Comparison of ENCODE assay signal across 18 cellular contexts in genomic region chr10:27805215-27805614, GRCh38. TPM values are rescaled to one million over a fixed set of nuclear protein-coding genes. Genes with fewer than 3 reads are reported as not detected.
DNase-seq lines count a peak whose midpoint lies in the region; ATAC-seq, FAIRE-seq and TF ChIP-seq lines count a peak whose summit lies in the region.
"Had no signal": no experiment of that assay in that cellular context is flagged by ENCODE, and none has a peak within 500 bp of the region (broad histone marks: within the 10 kb centered on the region; RNA-seq: fewer than 3 reads in every experiment).

No MANE protein-coding gene starts in this region.

- ATAC-seq in GM23338 (no peak), gastroesophageal sphincter (no peak)
- ATAC-seq: GM12878 had no signal

- no peaks in the 10 kb centered on the region for H3K9me3 ChIP-seq in neural progenitor cell (ENCODE audit: low read depth)
- no peaks in the 10 kb centered on the region for H3K9me3 ChIP-seq in transverse colon
- H3K9me3 ChIP-seq in gastroesophageal sphincter: no peaks in the 10 kb centered on the region
- no peaks in the 10 kb centered on the region for H3K9me3 ChIP-seq in small intestine (ENCODE audit: control insufficient read depth, low read depth)
- H3K9me3 ChIP-seq: BLaER1 had no signal

- H3K4me1 ChIP-seq in GM23338 (ENCODE audit: insufficient read depth) (no peaks in the 10 kb centered on the region), neural progenitor cell (no peaks in the 10 kb centered on the region), rectal smooth muscle tissue (ENCODE audit: control insufficient read depth, insufficient read depth, low read length) (no peaks in the 10 kb centered on the region), transverse colon (no peaks in the 10 kb centered on the region), gastroesophageal sphincter (no peaks in the 10 kb centered on the region), small intestine (ENCODE audit: control insufficient read depth in 2 of 2, insufficient read depth in 1 of 2, low read depth in 1 of 2, low read length in 1 of 2) (no peaks in the 10 kb centered on the region)
- H3K4me1 ChIP-seq: BLaER1 had no signal

- H3K36me3 ChIP-seq in GM23338 (ENCODE audit: insufficient read depth): no peaks in the 10 kb centered on the region
- no peaks in the 10 kb centered on the region for H3K36me3 ChIP-seq in neural progenitor cell
- no peaks in the 10 kb centered on the region for H3K36me3 ChIP-seq in rectal smooth muscle tissue (ENCODE audit: control insufficient read depth, insufficient read depth, low read length)
- no peaks in the 10 kb centered on the region for H3K36me3 ChIP-seq in transverse colon
- H3K36me3 ChIP-seq in gastroesophageal sphincter: no peaks in the 10 kb centered on the region
- no peaks in the 10 kb centered on the region for H3K36me3 ChIP-seq in small intestine (ENCODE audit: control insufficient read depth in 2 of 2, insufficient read depth in 2 of 2, low read length in 2 of 2)
- H3K36me3 ChIP-seq: BLaER1 had no signal

- intact Hi-C loops in transverse colon (cut with DNase I; ENCODE audit: low total_unique reads): no loop called here

- H3K27ac Mint-ChIP-seq in GM23338 (peak overlapping the region; percentile 46; the same call in 1 of the 2 replicates), neural progenitor cell (no peak overlapping the region)
- H3K27ac Mint-ChIP-seq: CD4-positive, alpha-beta memory T cell had no signal

- peaks cover 5% of the 10 kb centered on the region; the same call in 1 of the 2 replicates for H3K9me2 ChIP-seq in GM23338 (ENCODE audit: insufficient read depth)

- no peak for FAIRE-seq in small intestine (lab: Jason Lieb, UNC)
- FAIRE-seq: GM12878, H54 had no signal

- TF ChIP-seq CTCF in GM23338 (conservative IDR thresholded peaks at IDR 0.05; ENCODE audit: low read depth in 2 of 2): no peak
- no peak for TF ChIP-seq CTCF in coronary artery (IDR thresholded peaks at IDR 0.05)
- no peak for TF ChIP-seq CTCF in neural progenitor cell (IDR thresholded peaks at IDR 0.05)
- no peak for TF ChIP-seq CTCF in transverse colon (IDR thresholded peaks at IDR 0.05)
- TF ChIP-seq CTCF in gastroesophageal sphincter (IDR thresholded peaks at IDR 0.05): no peak

- H3K27me3 ChIP-seq in GM23338 (ENCODE audit: insufficient read depth): no peaks in the 10 kb centered on the region
- no peaks in the 10 kb centered on the region for H3K27me3 ChIP-seq in neural progenitor cell
- H3K27me3 ChIP-seq in rectal smooth muscle tissue (ENCODE audit: control insufficient read depth, insufficient read depth, low read length): no peaks in the 10 kb centered on the region
- no peaks in the 10 kb centered on the region for H3K27me3 ChIP-seq in transverse colon
- H3K27me3 ChIP-seq in gastroesophageal sphincter: no peaks in the 10 kb centered on the region
- no peaks in the 10 kb centered on the region for H3K27me3 ChIP-seq in small intestine (ENCODE audit: control insufficient read depth in 2 of 2, insufficient read depth in 2 of 2, low read length in 2 of 2)
- H3K27me3 ChIP-seq: BLaER1 had no signal

- H3K9ac ChIP-seq in neural progenitor cell: no peak overlapping the region
- H3K9ac ChIP-seq in rectal smooth muscle tissue (ENCODE audit: low read length): no peak overlapping the region
- H3K9ac ChIP-seq: BLaER1 had no signal

- TF ChIP-seq EP300 in transverse colon (IDR thresholded peaks at IDR 0.05; ENCODE audit: low read depth) (no peak), gastroesophageal sphincter (IDR thresholded peaks at IDR 0.05) (no peak)

- H2AFZ ChIP-seq in GM23338 (no peak overlapping the region), neural progenitor cell (replicated peaks) (peak overlapping the region; percentile 27)

- no peak for TF ChIP-seq POLR2A in transverse colon (IDR thresholded peaks at IDR 0.05)
- TF ChIP-seq POLR2A in gastroesophageal sphincter (IDR thresholded peaks at IDR 0.05): no peak

- H3K79me2 ChIP-seq in GM23338 (replicated peaks; ENCODE audit: insufficient read depth) (no peaks in the 10 kb centered on the region), neural progenitor cell (ENCODE audit: low read depth) (no peaks in the 10 kb centered on the region)

- no peak overlapping the region for H3K4me3 Mint-ChIP-seq in GM23338
- no peak overlapping the region for H3K4me3 Mint-ChIP-seq in neural progenitor cell
- H3K4me3 Mint-ChIP-seq: CD4-positive, alpha-beta memory T cell had no signal

- H4K20me1 ChIP-seq in GM23338 (replicated peaks; ENCODE audit: insufficient read depth): no peaks in the 10 kb centered on the region
- no peaks in the 10 kb centered on the region for H4K20me1 ChIP-seq in neural progenitor cell (ENCODE audit: low read depth)
- H4K20me1 ChIP-seq: BLaER1 had no signal

- in situ Hi-C loops in transverse colon (cut with MboI; ENCODE audit: low pct_ligation_motif_present in 1 of 4, low pct_unique_long_range_greater_than_20kb in 1 of 4, low sequenced_read_pairs in 3 of 4): no loop called here

- H3K27me3 Mint-ChIP-seq in GM23338 (ENCODE audit: insufficient read depth, low read depth, poor library complexity) (peaks cover 3% of the 10 kb centered on the region), neural progenitor cell (ENCODE audit: insufficient read depth, low read depth) (no peaks in the 10 kb centered on the region)

- no peaks in the 10 kb centered on the region for H3F3A ChIP-seq in GM23338 (replicated peaks; ENCODE audit: low read depth)
- H3F3A ChIP-seq in neural progenitor cell (ENCODE audit: low read depth): no peaks in the 10 kb centered on the region

- WGBS in transverse colon (ENCODE audit: low coverage in 1 of 2), 2 donors: 44 to 63% methylated on average over 4 of the region's 5 CpGs
- 46 to 67% methylated on average over 1 to 4 of the region's 5 CpGs for WGBS in gastroesophageal sphincter (ENCODE audit: low coverage in 1 of 2), 2 donors
- WGBS in small intestine, 3 donors: 66 to 83% (median 82%) methylated on average over 5 of the region's 5 CpGs

- H3K9me3 Mint-ChIP-seq in GM23338 (no peaks in the 10 kb centered on the region), neural progenitor cell (no peaks in the 10 kb centered on the region)
- H3K9me3 Mint-ChIP-seq: CD4-positive, alpha-beta memory T cell had no signal

- no peak overlapping the region for H3K4me3 ChIP-seq in GM23338
- H3K4me3 ChIP-seq in coronary artery: no peak overlapping the region
- H3K4me3 ChIP-seq in neural progenitor cell: no peak overlapping the region
- H3K4me3 ChIP-seq in rectal smooth muscle tissue (ENCODE audit: low read length): no peak overlapping the region
- H3K4me3 ChIP-seq in transverse colon: no peak overlapping the region
- no peak overlapping the region for H3K4me3 ChIP-seq in gastroesophageal sphincter
- H3K4me3 ChIP-seq in small intestine (ENCODE audit: low read depth in 1 of 2, low read length in 2 of 2): no peak overlapping the region
- H3K4me3 ChIP-seq: BLaER1, GM12878 had no signal

- H3K4me1 Mint-ChIP-seq in GM23338 (peaks cover 1% of the 10 kb centered on the region; the same call in 2 of the 3 replicates), neural progenitor cell (no peaks in the 10 kb centered on the region)
- H3K4me1 Mint-ChIP-seq: CD4-positive, alpha-beta memory T cell had no signal

- H3K36me3 Mint-ChIP-seq in GM23338 (ENCODE audit: low read depth) (no peaks in the 10 kb centered on the region), neural progenitor cell (no peaks in the 10 kb centered on the region)
- H3K36me3 Mint-ChIP-seq: CD14-positive monocyte; CD4-positive, alpha-beta memory T cell had no signal

- H3K4me2 ChIP-seq in GM23338 (no peak overlapping the region), neural progenitor cell (no peak overlapping the region)
- H3K4me2 ChIP-seq: BLaER1 had no signal

- no peak for DNase-seq in GM23338 (ENCODE audit: low spot score)
- no peak for DNase-seq in coronary artery (ENCODE audit: low spot score)
- DNase-seq in neural progenitor cell (ENCODE audit: low spot score): no peak
- no peak for DNase-seq in transverse colon
- DNase-seq in KG1 (lab: John Stamatoyannopoulos, UW): no peak
- no peak for DNase-seq in small intestine
- DNase-seq: 8988T; CD4-positive, alpha-beta memory T cell; DMS79 treated with DMSO at 0.1 percent for 48 hours; HCEC 1CT; IMR-90 had no signal

- H3K27ac ChIP-seq in GM23338 (ENCODE audit: low read depth) (no peak overlapping the region), coronary artery (peak overlapping the region; percentile 38 to 41), neural progenitor cell (no peak overlapping the region), rectal smooth muscle tissue (ENCODE audit: low read depth, low read length) (peak overlapping the region; percentile 22), transverse colon (no peak overlapping the region), gastroesophageal sphincter (no peak overlapping the region), small intestine (ENCODE audit: low read depth in 1 of 2, low read length in 1 of 2) (no peak overlapping the region)
- H3K27ac ChIP-seq: BLaER1, HL-60 had no signal

TF ChIP-seq in GM23338, 12 proteins besides CTCF, POLR2A, EP300 and RAD21 (continues in another document):
- no peak for TF ChIP-seq NANOG (IDR thresholded peaks at IDR 0.05; ENCODE audit: borderline replicate concordance)
- no peak for TF ChIP-seq EZH2phosphoT487 (IDR thresholded peaks at IDR 0.05; ENCODE audit: unreplicated experiment)
- no peak for TF ChIP-seq STAT1 (IDR thresholded peaks at IDR 0.05; ENCODE audit: unreplicated experiment)
- no peak for TF ChIP-seq ZNF331 (CRISPR knock-in tag; IDR thresholded peaks at IDR 0.05; ENCODE audit: low read depth)
- TF ChIP-seq JUNB (IDR thresholded peaks at IDR 0.05; ENCODE audit: unreplicated experiment): no peak
- no peak for TF ChIP-seq POLR2AphosphoS5 (IDR thresholded peaks at IDR 0.05; ENCODE audit: low read depth)
- no peak for TF ChIP-seq ZNF114 (CRISPR knock-in tag; IDR thresholded peaks at IDR 0.05)
- TF ChIP-seq ETS1 (IDR thresholded peaks at IDR 0.05): no peak

RNA-seq across cellular contexts. Expression of gene MKX, which starts 59.6 kb away (rescaled TPM):
- total RNA-seq in GM23338 (2014; rRNA removed; shearing (Covaris generic)): 0.97 and 1.6 TPM in 2 replicates
- polyA plus RNA-seq in GM23338 (2016; fragmentation: Nextera tagmentation; extraction: Ambion mirVana): 0.47 and 0.66 TPM in 2 replicates
- 0.22 TPM in 1 of 2 replicates, not detected in the other for total RNA-seq in neural progenitor cell (ENCODE audit: low replicate concordance)
- 1 to 10 TPM in 1 of 4 donors, under 1 TPM in 1, not detected in 2; 0.82 to 2.4 TPM for total RNA-seq in transverse colon
- 10 to 100 TPM in 3 of 4 donors, 1 to 10 TPM in 1; 2.3 to 39.5 (median 26.5) TPM for total RNA-seq in gastroesophageal sphincter
- under 1 TPM in 2 of 3 donors, not detected in 1; 0.27 to 0.31 TPM for polyA plus RNA-seq in small intestine
- total RNA-seq: CD4-positive, alpha-beta memory T cell; GM12878 had no signal
- polyA plus RNA-seq: CD14-positive monocyte; CD4-positive, alpha-beta memory T cell; GM12878 had no signal

Comparison
In these comparisons a context has a peak if more than half of its experiments do, and no peak if none do; other contexts are left out.
1. H3K27ac ChIP-seq: peak in coronary artery (2 of 2) and rectal smooth muscle tissue (single experiment); none in GM23338 (single experiment), neural progenitor cell (single experiment), transverse colon (0 of 4), gastroesophageal sphincter (0 of 4) and small intestine (0 of 2).